ENCODE assay signal across 12 cellular contexts in genomic region chr12:12467222-12467621, GRCh38.
DNase-seq lines count a peak whose midpoint lies in the region; ATAC-seq and TF ChIP-seq lines count a peak whose summit lies in the region.
"Had no signal": no experiment of that assay in that cellular context is flagged by ENCODE, and none has a peak within 500 bp of the region (broad histone marks: within the 10 kb centered on the region; RNA-seq: fewer than 3 reads in every experiment).

No MANE protein-coding gene starts in this region.

- no peak overlapping the region for H3K4me3 Mint-ChIP-seq in activated naive CD8-positive, alpha-beta T cell treated with anti-CD3 and anti-CD28 coated beads for 36 hours

- H3K36me3 ChIP-seq in BLaER1 treated with 17β-estradiol and CSF1 and Interleukin-3, amounts not matched to agents 10 nM and 100 nM: peaks cover 0 to 37% (median 19%) of the 10 kb centered on the region in 11 experiments; a peak in 15 of 22 replicates
- H3K36me3 ChIP-seq in psoas muscle (ENCODE audit: insufficient read depth in 1 of 2, low read depth in 1 of 2): peaks cover 0 to 9% of the 10 kb centered on the region in 2 donors

- H3K36me3 Mint-ChIP-seq in activated naive CD8-positive, alpha-beta T cell treated with anti-CD3 and anti-CD28 coated beads for 36 hours: peaks cover 65% of the 10 kb centered on the region

- no peak overlapping the region for H3K4me3 ChIP-seq in BLaER1 treated with 17β-estradiol and CSF1 and Interleukin-3, amounts not matched to agents 10 nM and 100 nM
- no peak overlapping the region for H3K4me3 ChIP-seq in psoas muscle
- H3K4me3 ChIP-seq: lung had no signal

- peaks cover 0 to 36% (median 27%) of the 10 kb centered on the region in 11 experiments; a peak in 21 of 22 replicates for H3K9me3 ChIP-seq in BLaER1 treated with 17β-estradiol and CSF1 and Interleukin-3, amounts not matched to agents 10 nM and 100 nM (replicated peaks in 1 of 11)
- H3K9me3 ChIP-seq in psoas muscle: no peaks in the 10 kb centered on the region

- DNase-seq in T-helper 9 cell: peak; percentile 25
- peak; percentile 27 for DNase-seq in activated naive CD8-positive, alpha-beta T cell treated with anti-CD3 and anti-CD28 coated beads for 36 hours
- DNase-seq in psoas muscle: no peak
- DNase-seq in KG1 (lab: John Stamatoyannopoulos, UW): no peak
- no peak for DNase-seq in SKM-1 treated with dmso at 0.1 percent for 144 hours (lab: John Stamatoyannopoulos, UW; ENCODE audit: unreplicated experiment)
- DNase-seq: cerebellar nuclear complex, foreskin fibroblast had no signal

- peaks cover 22 to 41% (median 31%) of the 10 kb centered on the region in 10 experiments for H3K4me1 ChIP-seq in BLaER1 treated with 17β-estradiol and CSF1 and Interleukin-3, amounts not matched to agents 10 nM and 100 nM
- peaks cover 4% of the 10 kb centered on the region for H3K4me1 ChIP-seq in psoas muscle

- WGBS in psoas muscle, 3 donors: 42 to 60% (median 44%) methylated on average over 5 of the region's 5 CpGs

- no peaks in the 10 kb centered on the region for H3K9me3 Mint-ChIP-seq in activated naive CD8-positive, alpha-beta T cell treated with anti-CD3 and anti-CD28 coated beads for 36 hours

- H3K27me3 ChIP-seq in BLaER1 treated with 17β-estradiol and CSF1 and Interleukin-3, amounts not matched to agents 10 nM and 100 nM: no peaks in the 10 kb centered on the region
- no peaks in the 10 kb centered on the region for H3K27me3 ChIP-seq in psoas muscle (ENCODE audit: insufficient read depth in 3 of 3, low read length in 2 of 3)

- H3K27ac ChIP-seq in BLaER1 treated with 17β-estradiol and CSF1 and Interleukin-3, amounts not matched to agents 10 nM and 100 nM: peak overlapping the region in 4 of 11 experiments; percentile 9 to 48 (median 26); a peak in 5 of 22 replicates
- H3K27ac ChIP-seq in psoas muscle: no peak overlapping the region
- H3K27ac ChIP-seq: RWPE1 had no signal

- no peak for TF ChIP-seq CTCF in psoas muscle (IDR thresholded peaks at IDR 0.05)

- intact Hi-C loops in psoas muscle (cut with DNase I): no loop called here

- H4K20me1 ChIP-seq in BLaER1 treated with 17β-estradiol and CSF1 and Interleukin-3, amounts not matched to agents 10 nM and 100 nM: no peaks in the 10 kb centered on the region

- H3K27me3 Mint-ChIP-seq in activated naive CD8-positive, alpha-beta T cell treated with anti-CD3 and anti-CD28 coated beads for 36 hours: no peaks in the 10 kb centered on the region

- H3K4me2 ChIP-seq in BLaER1 treated with 17β-estradiol and CSF1 and Interleukin-3, amounts not matched to agents 10 nM and 100 nM: peak overlapping the region; percentile 4 to 76 (median 55); a peak in 21 of 22 replicates

- ATAC-seq in psoas muscle: peak; percentile 59 to 73 (median 72)
- ATAC-seq in GM19035 (IDR thresholded peaks at IDR 0.05; ENCODE audit: unreplicated experiment): no peak
- no peak for ATAC-seq in HG03439 (IDR thresholded peaks at IDR 0.05; ENCODE audit: unreplicated experiment)

- peak overlapping the region; percentile 79 for H3K27ac Mint-ChIP-seq in activated naive CD8-positive, alpha-beta T cell treated with anti-CD3 and anti-CD28 coated beads for 36 hours

- H3K9ac ChIP-seq in BLaER1 treated with 17β-estradiol and CSF1 and Interleukin-3, amounts not matched to agents 10 nM and 100 nM: no peak overlapping the region

- H3K4me1 Mint-ChIP-seq in activated naive CD8-positive, alpha-beta T cell treated with anti-CD3 and anti-CD28 coated beads for 36 hours: peaks cover 56% of the 10 kb centered on the region

Comparison
In these comparisons a context has a peak if more than half of its experiments do, and no peak if none do; other contexts are left out.
1. DNase-seq: peak in T-helper 9 cell (single experiment) and activated naive CD8-positive, alpha-beta T cell treated with anti-CD3 and anti-CD28 coated beads for 36 hours (single experiment); none in psoas muscle (0 of 2), KG1 (single experiment) and SKM-1 treated with dmso at 0.1 percent for 144 hours (single experiment).
2. ATAC-seq: peak in psoas muscle (4 of 4); none in GM19035 (single experiment) and HG03439 (single experiment).